Comparison of ENCODE assay signal across 1 cellular context in the genomic region with DNA sequence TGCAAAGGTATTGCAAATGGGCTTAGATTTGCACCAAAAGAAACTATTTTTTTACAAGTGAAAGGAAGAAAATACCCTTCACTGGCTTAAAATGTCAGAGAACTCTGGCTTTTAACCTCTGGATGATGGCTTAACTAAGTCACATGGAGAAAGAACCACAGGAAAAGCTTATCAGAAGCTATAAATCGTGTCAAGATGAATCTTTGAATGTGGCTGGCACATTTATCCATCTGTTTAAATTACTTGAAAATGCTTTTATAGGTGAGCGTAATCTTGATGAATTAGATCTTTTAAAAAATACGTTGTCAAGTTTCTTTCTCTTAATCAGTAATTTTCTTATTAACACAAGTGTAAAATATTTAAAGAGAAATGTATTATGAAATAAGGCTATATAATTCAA.
TF ChIP-seq lines count a peak whose summit lies in the region.

No MANE protein-coding gene starts in this region.

TF ChIP-seq in HEK293, 187 proteins besides CTCF, POLR2A, EP300 and RAD21 (continued from another document):
- no peak for TF ChIP-seq ZNF175 (tag by site-specific recombination; IDR thresholded peaks at IDR 0.05)
- no peak for TF ChIP-seq ZNF596 (tag by site-specific recombination; IDR thresholded peaks at IDR 0.05)
- TF ChIP-seq TCF7L2 (IDR thresholded peaks at IDR 0.05; ENCODE audit: borderline replicate concordance, low read depth, low read length): no peak
- TF ChIP-seq, protein P1, sequence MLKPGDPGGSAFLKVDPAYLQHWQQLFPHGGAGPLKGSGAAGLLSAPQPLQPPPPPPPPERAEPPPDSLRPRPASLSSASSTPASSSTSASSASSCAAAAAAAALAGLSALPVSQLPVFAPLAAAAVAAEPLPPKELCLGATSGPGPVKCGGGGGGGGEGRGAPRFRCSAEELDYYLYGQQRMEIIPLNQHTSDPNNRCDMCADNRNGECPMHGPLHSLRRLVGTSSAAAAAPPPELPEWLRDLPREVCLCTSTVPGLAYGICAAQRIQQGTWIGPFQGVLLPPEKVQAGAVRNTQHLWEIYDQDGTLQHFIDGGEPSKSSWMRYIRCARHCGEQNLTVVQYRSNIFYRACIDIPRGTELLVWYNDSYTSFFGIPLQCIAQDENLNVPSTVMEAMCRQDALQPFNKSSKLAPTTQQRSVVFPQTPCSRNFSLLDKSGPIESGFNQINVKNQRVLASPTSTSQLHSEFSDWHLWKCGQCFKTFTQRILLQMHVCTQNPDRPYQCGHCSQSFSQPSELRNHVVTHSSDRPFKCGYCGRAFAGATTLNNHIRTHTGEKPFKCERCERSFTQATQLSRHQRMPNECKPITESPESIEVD (tag by site-specific recombination; IDR thresholded peaks at IDR 0.05): peak; percentile 25; the same call in 1 of the 2 replicates
- no peak for TF ChIP-seq KLF7 (tag by site-specific recombination; IDR thresholded peaks at IDR 0.05; ENCODE audit: borderline replicate concordance)
- peak; percentile 30; the same call in 1 of the 2 replicates for TF ChIP-seq FEZF1 (tag by site-specific recombination; IDR thresholded peaks at IDR 0.05)
TF ChIP-seq in HEK293: peak in this region for 3.
